ENCODE assay signal across 1 cellular context in genomic region chr3:15050405-15051092, GRCh38.
A peak's percentile ranks its signal among the peaks of the same experiment; 100 is the strongest.
TF ChIP-seq lines count a peak whose summit lies in the region.

No MANE protein-coding gene starts in this region.

TF ChIP-seq in HepG2, 621 proteins besides CTCF, POLR2A, EP300 and RAD21:
- TF ChIP-seq NFATC3 (CRISPR knock-in tag; IDR thresholded peaks at IDR 0.05) (no peak), ZNF703 (CRISPR knock-in tag; IDR thresholded peaks at IDR 0.05; ENCODE audit: borderline replicate concordance) (no peak), ZFAT (CRISPR knock-in tag; conservative IDR thresholded peaks at IDR 0.05) (no peak), ZNF562 (CRISPR knock-in tag; IDR thresholded peaks at IDR 0.05; ENCODE audit: borderline replicate concordance) (no peak), ZNF639 (CRISPR knock-in tag; conservative IDR thresholded peaks at IDR 0.05) (no peak), ZMAT3 (CRISPR knock-in tag; conservative IDR thresholded peaks at IDR 0.05) (no peak), ATF7 (IDR thresholded peaks at IDR 0.05) (peak; percentile 64), ATF7 (CRISPR knock-in tag; IDR thresholded peaks at IDR 0.05) (no peak)
